2 cellular contexts compared by ENCODE assay signal in genomic region chr16:30774367-30775130, GRCh38.
TF ChIP-seq lines count a peak whose summit lies in the region.

No MANE protein-coding gene starts in this region.

TF ChIP-seq in A549, 52 proteins besides CTCF, POLR2A, EP300 and RAD21:
- TF ChIP-seq ELK1 (IDR thresholded peaks at IDR 0.05; ENCODE audit: low read depth, low read length), result no peak
- no peak for TF ChIP-seq NR3C1 (IDR thresholded peaks at IDR 0.05)
- no peak for TF ChIP-seq ESRRA (IDR thresholded peaks at IDR 0.05; ENCODE audit: borderline replicate concordance, low read length)
- no peak for TF ChIP-seq TP53 (CRISPR knock-in tag; IDR thresholded peaks at IDR 0.05)
- no peak for TF ChIP-seq KDM1A (IDR thresholded peaks at IDR 0.05; ENCODE audit: low read depth)
- TF ChIP-seq HEYL (CRISPR knock-in tag; IDR thresholded peaks at IDR 0.05), result no peak
- TF ChIP-seq MYC (IDR thresholded peaks at IDR 0.05; ENCODE audit: borderline replicate concordance, low read length), result no peak
- TF ChIP-seq NPAS2 (CRISPR knock-in tag; IDR thresholded peaks at IDR 0.05; ENCODE audit: borderline replicate concordance), result no peak
- TF ChIP-seq, protein P1, sequence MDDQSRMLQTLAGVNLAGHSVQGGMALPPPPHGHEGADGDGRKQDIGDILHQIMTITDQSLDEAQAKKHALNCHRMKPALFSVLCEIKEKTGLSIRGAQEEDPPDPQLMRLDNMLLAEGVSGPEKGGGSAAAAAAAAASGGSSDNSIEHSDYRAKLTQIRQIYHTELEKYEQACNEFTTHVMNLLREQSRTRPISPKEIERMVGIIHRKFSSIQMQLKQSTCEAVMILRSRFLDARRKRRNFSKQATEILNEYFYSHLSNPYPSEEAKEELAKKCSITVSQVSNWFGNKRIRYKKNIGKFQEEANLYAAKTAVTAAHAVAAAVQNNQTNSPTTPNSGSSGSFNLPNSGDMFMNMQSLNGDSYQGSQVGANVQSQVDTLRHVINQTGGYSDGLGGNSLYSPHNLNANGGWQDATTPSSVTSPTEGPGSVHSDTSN (IDR thresholded peaks at IDR 0.05), result no peak

TF ChIP-seq in IMR-90, 13 proteins besides CTCF, POLR2A, EP300 and RAD21:
- TF ChIP-seq SMC3 (IDR thresholded peaks at IDR 0.05; ENCODE audit: low read depth, low read length) (no peak), CHD1 (IDR thresholded peaks at IDR 0.05; ENCODE audit: low read depth, low read length) (no peak), FOS (IDR thresholded peaks at IDR 0.05; ENCODE audit: low read depth, low read length) (no peak), MXI1 (IDR thresholded peaks at IDR 0.05; ENCODE audit: borderline replicate concordance, low read depth, low read length) (no peak), NFE2L2 (IDR thresholded peaks at IDR 0.05; ENCODE audit: low read depth, low read length) (no peak), RFX5 (IDR thresholded peaks at IDR 0.05; ENCODE audit: low read depth, low read length) (no peak), USF2 (IDR thresholded peaks at IDR 0.05; ENCODE audit: low read depth, low read length) (no peak), RCOR1 (IDR thresholded peaks at IDR 0.05; ENCODE audit: insufficient replicate concordance, low read length) (no peak), BHLHE40 (IDR thresholded peaks at IDR 0.05; ENCODE audit: low read depth, low read length) (no peak), MAZ (IDR thresholded peaks at IDR 0.05; ENCODE audit: borderline replicate concordance, low read depth, low read length) (no peak), MAFK (IDR thresholded peaks at IDR 0.05; ENCODE audit: low read depth, low read length) (no peak), CEBPB (IDR thresholded peaks at IDR 0.05; ENCODE audit: low read depth, low read length) (no peak), ELK1 (IDR thresholded peaks at IDR 0.05; ENCODE audit: borderline replicate concordance, low read depth, low read length) (no peak)
TF ChIP-seq in IMR-90: peak in this region for 0.
